Comparison of ENCODE assay signal across 25 cellular contexts in the genomic region with DNA sequence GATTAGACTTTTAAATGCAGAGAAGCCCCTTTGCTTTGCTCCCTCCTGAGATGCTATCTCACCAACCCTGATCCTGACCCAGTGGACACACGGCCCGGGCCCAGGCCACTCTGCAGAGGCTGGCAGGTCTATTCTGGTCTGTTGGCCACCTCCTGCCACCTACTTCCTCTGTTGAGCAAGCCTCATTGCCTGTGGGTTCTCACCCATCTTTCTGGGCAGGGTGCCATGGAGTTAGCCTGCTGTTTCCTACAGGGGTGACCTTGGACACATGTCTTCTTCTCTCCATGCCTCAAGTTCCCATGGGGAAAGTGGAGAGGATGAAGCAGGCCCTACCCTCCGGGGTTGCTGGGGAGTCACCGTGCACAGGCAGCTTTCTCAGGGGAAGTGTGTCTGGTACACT.
DNase-seq lines count a peak whose midpoint lies in the region; ATAC-seq and TF ChIP-seq lines count a peak whose summit lies in the region.
"Had no signal": no experiment of that assay in that cellular context is flagged by ENCODE, and none has a peak within 500 bp of the region (broad histone marks: within the 10 kb centered on the region; RNA-seq: fewer than 3 reads in every experiment).

No MANE protein-coding gene starts in this region.

- H2BK12ac ChIP-seq in neuronal stem cell (ENCODE audit: low read length): no peak overlapping the region

- H3K4me3 ChIP-seq in neuronal stem cell (ENCODE audit: low read length in 2 of 2) (no peak overlapping the region), psoas muscle (no peak overlapping the region)
- H3K4me3 ChIP-seq: GM12878, GM23338, HAP-1, SJSA1 had no signal

- H3K4me1 ChIP-seq in neuronal stem cell (ENCODE audit: control insufficient read depth in 2 of 2, insufficient read depth in 1 of 2, low read depth in 1 of 2, low read length in 2 of 2) (no peaks in the 10 kb centered on the region), psoas muscle (no peaks in the 10 kb centered on the region)
- H3K4me1 ChIP-seq: HAP-1, SJSA1 had no signal

- H3K9ac ChIP-seq in neuronal stem cell (ENCODE audit: low read depth, low read length, poor library complexity): no peak overlapping the region

- H3K36me3 ChIP-seq in neuronal stem cell (replicated peaks in 1 of 2; ENCODE audit: control insufficient read depth in 2 of 2, insufficient read depth in 2 of 2, low read length in 2 of 2): no peaks in the 10 kb centered on the region
- no peaks in the 10 kb centered on the region for H3K36me3 ChIP-seq in psoas muscle (ENCODE audit: insufficient read depth in 1 of 2, low read depth in 1 of 2)
- H3K36me3 ChIP-seq: HAP-1, SJSA1 had no signal

- H3K4me2 ChIP-seq in neuronal stem cell (ENCODE audit: insufficient read depth, low read length, poor library complexity, severe bottlenecking): no peak overlapping the region
- H3K4me2 ChIP-seq: GM23338 had no signal

- H3K27me3 ChIP-seq in neuronal stem cell (ENCODE audit: control insufficient read depth in 3 of 3, insufficient read depth in 3 of 3, low read depth in 1 of 3, low read length in 3 of 3) (peaks cover 0 to 2% (median 0%) of the 10 kb centered on the region in 3 experiments), psoas muscle (ENCODE audit: insufficient read depth in 3 of 3, low read length in 2 of 3) (no peaks in the 10 kb centered on the region)
- H3K27me3 ChIP-seq: SJSA1 had no signal

- no peak overlapping the region for H2AFZ ChIP-seq in neuronal stem cell (ENCODE audit: low read length)
- H2AFZ ChIP-seq: GM23338 had no signal

- peak overlapping the region; percentile 28 for H3K18ac ChIP-seq in neuronal stem cell (ENCODE audit: low read length)

- H3K14ac ChIP-seq in neuronal stem cell (ENCODE audit: low read length): no peak overlapping the region

- no peak overlapping the region for H3K23ac ChIP-seq in neuronal stem cell (ENCODE audit: low read depth, low read length, poor library complexity)

- no peak overlapping the region for H2BK15ac ChIP-seq in neuronal stem cell (ENCODE audit: low read length)

- no peak overlapping the region for H4K91ac ChIP-seq in neuronal stem cell (ENCODE audit: low read depth, low read length, poor library complexity)

- ATAC-seq in Right ventricle myocardium superior (ENCODE audit: poor library complexity) (no peak), psoas muscle (no peak)
- ATAC-seq: CD8-positive, alpha-beta T cell; GM12878; GM23338; Right ventricle myocardium inferior had no signal

- H3K9me3 ChIP-seq in neuronal stem cell (replicated peaks in 1 of 2; ENCODE audit: control insufficient read depth in 2 of 2, insufficient read depth in 1 of 2, low read depth in 1 of 2, low read length in 2 of 2) (peaks cover 0 to 5% of the 10 kb centered on the region in 2 donors), psoas muscle (no peaks in the 10 kb centered on the region)
- H3K9me3 ChIP-seq: HAP-1 had no signal

- no peak overlapping the region for H4K8ac ChIP-seq in neuronal stem cell (ENCODE audit: low read depth, low read length)

- no peaks in the 10 kb centered on the region for H3K79me1 ChIP-seq in neuronal stem cell (ENCODE audit: low read depth, low read length)

- H2AK5ac ChIP-seq in neuronal stem cell (ENCODE audit: low read depth, low read length): peak overlapping the region; percentile 35

- no peak overlapping the region for H3K4ac ChIP-seq in neuronal stem cell (ENCODE audit: low read length)

- no peak overlapping the region for H2BK5ac ChIP-seq in neuronal stem cell (ENCODE audit: low read length)

- no peak overlapping the region for H3K27ac ChIP-seq in neuronal stem cell (replicated peaks; ENCODE audit: low read length)
- no peak overlapping the region for H3K27ac ChIP-seq in psoas muscle
- H3K27ac ChIP-seq: C4-2B, SJSA1 had no signal

- intact Hi-C loops in Right ventricle myocardium superior (cut with DNase I) (no loop called here), psoas muscle (cut with DNase I) (no loop called here)

- TF ChIP-seq CTCF in psoas muscle (IDR thresholded peaks at IDR 0.05): no peak

- no peak overlapping the region for H2BK120ac ChIP-seq in neuronal stem cell (ENCODE audit: low read depth, low read length)

- peak; percentile 26 to 48 for DNase-seq in AML-193 (lab: John Stamatoyannopoulos, UW)
- peak; percentile 52 for DNase-seq in GF-D8 (lab: John Stamatoyannopoulos, UW)
- peak; percentile 70 for DNase-seq in RPMI7951 (ENCODE audit: low read depth)
- DNase-seq in neuronal stem cell (ENCODE audit: low spot score): no peak
- DNase-seq in Right ventricle myocardium superior: no peak
- no peak for DNase-seq in activated naive CD4-positive, alpha-beta T cell (lab: John Stamatoyannopoulos, UW)
- no peak for DNase-seq in psoas muscle
- DNase-seq: CD8-positive, alpha-beta T cell; HFFc6; IMR-90; KG1; NCI-H1092; NCI-H1417 treated with DMSO at 0.1 percent for 48 hours; NCI-H1694 treated with DMSO at 0.1 percent for 48 hours; NCI-H2081; NCI-H2171; NCI-H345; NCI-H524; NCI-H748 treated with DMSO at 0.1 percent for 48 hours had no signal

- no CpG with 5 or more reads among the region's 4 CpGs for WGBS in neuronal stem cell (ENCODE audit: extremely low coverage in 2 of 2, insufficient read length in 2 of 2, insufficient replicate concordance in 1 of 2), 2 donors
- WGBS in psoas muscle, 3 donors: 60 to 67% (median 64%) methylated on average over 4 of the region's 4 CpGs

Comparison
In these comparisons a context has a peak if more than half of its experiments do, and no peak if none do; other contexts are left out.
1. DNase-seq: peak in AML-193 (2 of 2), GF-D8 (single experiment) and RPMI7951 (single experiment); none in neuronal stem cell (single experiment), Right ventricle myocardium superior (single experiment), activated naive CD4-positive, alpha-beta T cell (0 of 4) and psoas muscle (0 of 2).